Comparison of ENCODE assay signal across 17 cellular contexts in genomic region chr5:91357806-91358205, GRCh38.
"Had no signal": no experiment of that assay in that cellular context is flagged by ENCODE, and none has a peak within 500 bp of the region (broad histone marks: within the 10 kb centered on the region; RNA-seq: fewer than 3 reads in every experiment).

No MANE protein-coding gene starts in this region.

- H3K9me3 ChIP-seq: esophagus squamous epithelium, lower lobe of right lung, right atrium auricular region had no signal

- H3K4me3 ChIP-seq: esophagus squamous epithelium, lower lobe of right lung, right atrium auricular region, skin epidermis had no signal

- H3K27ac ChIP-seq: esophagus squamous epithelium, foreskin keratinocyte, lower lobe of right lung, right atrium auricular region, skin epidermis had no signal

- H3K27me3 ChIP-seq: esophagus squamous epithelium, foreskin keratinocyte, right atrium auricular region had no signal

- DNase-seq: activated B cell treated with CpG ODN at 0.5 μM for 24 hours; activated CD4-positive, alpha-beta T cell treated with anti-CD3 and anti-CD28 coated beads for 48 hours; activated CD8-positive, alpha-beta T cell treated with anti-CD3 and anti-CD28 coated beads for 36 hours; activated naive CD4-positive, alpha-beta T cell treated with Interleukin-2 at 50 U/mL for 16 hours; activated naive CD8-positive, alpha-beta T cell treated with anti-CD3 and anti-CD28 coated beads, Interleukin-2, amount 50 U/mL, for 24 hours; activated T-cell treated with anti-CD3 and anti-CD28 coated beads, Interleukin-2, amount 50 U/mL, for 1 hour; aorta; effector CD4-positive, alpha-beta T cell; esophagus squamous epithelium; foreskin keratinocyte; glutamatergic neuron; hippocampal formation; left colon; lower lobe of right lung; stimulated activated naive CD8-positive, alpha-beta T cell treated with anti-CD3 and anti-CD28 coated beads, Interleukin-15, amount 100 ng/mL, for 72 hours had no signal

- ATAC-seq: activated CD8-positive, alpha-beta T cell treated with anti-CD3 and anti-CD28 coated beads for 36 hours; activated naive CD8-positive, alpha-beta T cell treated with anti-CD3 and anti-CD28 coated beads, Interleukin-2, amount 50 U/mL, for 24 hours; stimulated activated naive CD8-positive, alpha-beta T cell treated with anti-CD3 and anti-CD28 coated beads, Interleukin-15, amount 100 ng/mL, for 72 hours had no signal

- H3K4me1 ChIP-seq: foreskin keratinocyte, right atrium auricular region had no signal

- H3K36me3 ChIP-seq: esophagus squamous epithelium, lower lobe of right lung, right atrium auricular region had no signal
